1 cellular context compared by ENCODE assay signal in genomic region chr2:62785810-62786593, GRCh38.
TF ChIP-seq lines count a peak whose summit lies in the region.

No MANE protein-coding gene starts in this region.

TF ChIP-seq in GM12878, 131 proteins besides CTCF, POLR2A, EP300 and RAD21:
- TF ChIP-seq, protein P1, sequence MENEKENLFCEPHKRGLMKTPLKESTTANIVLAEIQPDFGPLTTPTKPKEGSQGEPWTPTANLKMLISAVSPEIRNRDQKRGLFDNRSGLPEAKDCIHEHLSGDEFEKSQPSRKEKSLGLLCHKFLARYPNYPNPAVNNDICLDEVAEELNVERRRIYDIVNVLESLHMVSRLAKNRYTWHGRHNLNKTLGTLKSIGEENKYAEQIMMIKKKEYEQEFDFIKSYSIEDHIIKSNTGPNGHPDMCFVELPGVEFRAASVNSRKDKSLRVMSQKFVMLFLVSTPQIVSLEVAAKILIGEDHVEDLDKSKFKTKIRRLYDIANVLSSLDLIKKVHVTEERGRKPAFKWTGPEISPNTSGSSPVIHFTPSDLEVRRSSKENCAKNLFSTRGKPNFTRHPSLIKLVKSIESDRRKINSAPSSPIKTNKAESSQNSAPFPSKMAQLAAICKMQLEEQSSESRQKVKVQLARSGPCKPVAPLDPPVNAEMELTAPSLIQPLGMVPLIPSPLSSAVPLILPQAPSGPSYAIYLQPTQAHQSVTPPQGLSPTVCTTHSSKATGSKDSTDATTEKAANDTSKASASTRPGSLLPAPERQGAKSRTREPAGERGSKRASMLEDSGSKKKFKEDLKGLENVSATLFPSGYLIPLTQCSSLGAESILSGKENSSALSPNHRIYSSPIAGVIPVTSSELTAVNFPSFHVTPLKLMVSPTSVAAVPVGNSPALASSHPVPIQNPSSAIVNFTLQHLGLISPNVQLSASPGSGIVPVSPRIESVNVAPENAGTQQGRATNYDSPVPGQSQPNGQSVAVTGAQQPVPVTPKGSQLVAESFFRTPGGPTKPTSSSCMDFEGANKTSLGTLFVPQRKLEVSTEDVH (IDR thresholded peaks at IDR 0.05; ENCODE audit: low read depth, partially characterized antibody): no peak
- TF ChIP-seq CHD1 (IDR thresholded peaks at IDR 0.05; ENCODE audit: low read depth, low read length) (no peak), ZNF274 (IDR thresholded peaks at IDR 0.05; ENCODE audit: insufficient read depth, insufficient read length) (no peak), CBX3 (IDR thresholded peaks at IDR 0.05; ENCODE audit: borderline replicate concordance, low read depth) (no peak), SMAD5 (IDR thresholded peaks at IDR 0.05; ENCODE audit: low read depth) (no peak), TARDBP (IDR thresholded peaks at IDR 0.05; ENCODE audit: borderline replicate concordance) (no peak), ESRRA (IDR thresholded peaks at IDR 0.05; ENCODE audit: low read length) (no peak), RFX5 (IDR thresholded peaks at IDR 0.05; ENCODE audit: low read depth, low read length) (no peak), KAT2A (conservative IDR thresholded peaks at IDR 0.05; ENCODE audit: control insufficient read depth, low read depth, low read length) (no peak), E4F1 (IDR thresholded peaks at IDR 0.05; ENCODE audit: borderline replicate concordance, partially characterized antibody) (no peak), SP1 (IDR thresholded peaks at IDR 0.05; ENCODE audit: low read depth, low read length) (no peak), ZZZ3 (IDR thresholded peaks at IDR 0.05; ENCODE audit: control insufficient read depth, insufficient read length, low read depth) (no peak), CBFB (IDR thresholded peaks at IDR 0.05; ENCODE audit: low read depth) (no peak)
- TF ChIP-seq, protein P2, sequence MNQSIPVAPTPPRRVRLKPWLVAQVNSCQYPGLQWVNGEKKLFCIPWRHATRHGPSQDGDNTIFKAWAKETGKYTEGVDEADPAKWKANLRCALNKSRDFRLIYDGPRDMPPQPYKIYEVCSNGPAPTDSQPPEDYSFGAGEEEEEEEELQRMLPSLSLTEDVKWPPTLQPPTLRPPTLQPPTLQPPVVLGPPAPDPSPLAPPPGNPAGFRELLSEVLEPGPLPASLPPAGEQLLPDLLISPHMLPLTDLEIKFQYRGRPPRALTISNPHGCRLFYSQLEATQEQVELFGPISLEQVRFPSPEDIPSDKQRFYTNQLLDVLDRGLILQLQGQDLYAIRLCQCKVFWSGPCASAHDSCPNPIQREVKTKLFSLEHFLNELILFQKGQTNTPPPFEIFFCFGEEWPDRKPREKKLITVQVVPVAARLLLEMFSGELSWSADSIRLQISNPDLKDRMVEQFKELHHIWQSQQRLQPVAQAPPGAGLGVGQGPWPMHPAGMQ (IDR thresholded peaks at IDR 0.05; ENCODE audit: borderline replicate concordance): no peak
- TF ChIP-seq, protein P3, sequence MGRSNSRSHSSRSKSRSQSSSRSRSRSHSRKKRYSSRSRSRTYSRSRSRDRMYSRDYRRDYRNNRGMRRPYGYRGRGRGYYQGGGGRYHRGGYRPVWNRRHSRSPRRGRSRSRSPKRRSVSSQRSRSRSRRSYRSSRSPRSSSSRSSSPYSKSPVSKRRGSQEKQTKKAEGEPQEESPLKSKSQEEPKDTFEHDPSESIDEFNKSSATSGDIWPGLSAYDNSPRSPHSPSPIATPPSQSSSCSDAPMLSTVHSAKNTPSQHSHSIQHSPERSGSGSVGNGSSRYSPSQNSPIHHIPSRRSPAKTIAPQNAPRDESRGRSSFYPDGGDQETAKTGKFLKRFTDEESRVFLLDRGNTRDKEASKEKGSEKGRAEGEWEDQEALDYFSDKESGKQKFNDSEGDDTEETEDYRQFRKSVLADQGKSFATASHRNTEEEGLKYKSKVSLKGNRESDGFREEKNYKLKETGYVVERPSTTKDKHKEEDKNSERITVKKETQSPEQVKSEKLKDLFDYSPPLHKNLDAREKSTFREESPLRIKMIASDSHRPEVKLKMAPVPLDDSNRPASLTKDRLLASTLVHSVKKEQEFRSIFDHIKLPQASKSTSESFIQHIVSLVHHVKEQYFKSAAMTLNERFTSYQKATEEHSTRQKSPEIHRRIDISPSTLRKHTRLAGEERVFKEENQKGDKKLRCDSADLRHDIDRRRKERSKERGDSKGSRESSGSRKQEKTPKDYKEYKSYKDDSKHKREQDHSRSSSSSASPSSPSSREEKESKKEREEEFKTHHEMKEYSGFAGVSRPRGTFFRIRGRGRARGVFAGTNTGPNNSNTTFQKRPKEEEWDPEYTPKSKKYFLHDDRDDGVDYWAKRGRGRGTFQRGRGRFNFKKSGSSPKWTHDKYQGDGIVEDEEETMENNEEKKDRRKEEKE (IDR thresholded peaks at IDR 0.05): no peak
